ENCODE assay signal across 38 cellular contexts in the genomic region with DNA sequence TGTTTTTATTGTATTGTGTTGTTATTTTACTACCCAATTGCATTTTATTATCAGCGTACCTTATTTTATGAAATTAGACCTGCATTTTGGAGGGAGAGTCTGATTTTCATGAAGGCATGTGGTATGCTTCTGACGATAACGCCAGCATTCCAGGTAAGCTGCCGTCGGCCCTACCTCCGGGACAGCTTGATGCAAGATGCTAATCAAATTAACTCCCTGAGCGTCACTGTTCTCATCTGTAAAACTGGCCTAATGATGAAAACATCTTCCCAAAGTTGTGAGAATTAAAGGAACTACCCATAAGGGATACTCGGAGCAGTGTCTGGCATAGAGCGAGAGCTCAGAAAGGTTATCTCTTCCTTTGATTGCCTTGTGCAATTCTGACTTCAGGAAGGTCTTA. TPM values are rescaled to one million over a fixed set of nuclear protein-coding genes. Genes with fewer than 3 reads are reported as not detected.
"Had no signal": no experiment of that assay in that cellular context is flagged by ENCODE, and none has a peak within 500 bp of the region (broad histone marks: within the 10 kb centered on the region; RNA-seq: fewer than 3 reads in every experiment).

No MANE protein-coding gene starts in this region.

- H3K4me2 ChIP-seq: KMS-11 had no signal

- H3K9ac ChIP-seq: KMS-11 had no signal

- H3K27ac ChIP-seq: KMS-11 had no signal

- DNase-seq: Karpas-422, Kasumi-1, KBM-7, KG1, MG63, MM.1S, MV-4-11, NCI-H1048, NCI-H1092, NCI-H1092 treated with DMSO at 0.1 percent for 48 hours, NCI-H1105, NCI-H1105 treated with DMSO at 0.1 percent for 48 hours, NCI-H1417, NCI-H1417 treated with DMSO at 0.1 percent for 48 hours, NCI-H1436, NCI-H1436 treated with DMSO at 0.1 percent for 48 hours, NCI-H146, NCI-H1694, NCI-H1694 treated with DMSO at 0.1 percent for 48 hours, NCI-H187, NCI-H187 treated with DMSO at 0.1 percent for 48 hours, NCI-H1930, NCI-H2029, NCI-H2029 treated with DMSO at 0.1 percent for 48 hours, NCI-H2081, NCI-H2081 treated with DMSO at 0.1 percent for 48 hours, NCI-H2107, NCI-H2171, NCI-H2171 treated with DMSO at 0.1 percent for 48 hours, NCI-H2227 treated with DMSO at 0.1 percent for 48 hours, NCI-H226, NCI-H345, NCI-H446, NCI-H446 treated with DMSO at 0.1 percent for 48 hours had no signal

- H3K9me3 ChIP-seq: MG63 had no signal

- H3K4me3 ChIP-seq: MG63 had no signal

- H3K36me3 ChIP-seq: MG63 had no signal

RNA-seq across cellular contexts. Expression of gene LAIR2, which starts 12.9 kb away (rescaled TPM):
- total RNA-seq: LHCN-M2, M059J, MCF 10A had no signal
